In the genomic region with DNA sequence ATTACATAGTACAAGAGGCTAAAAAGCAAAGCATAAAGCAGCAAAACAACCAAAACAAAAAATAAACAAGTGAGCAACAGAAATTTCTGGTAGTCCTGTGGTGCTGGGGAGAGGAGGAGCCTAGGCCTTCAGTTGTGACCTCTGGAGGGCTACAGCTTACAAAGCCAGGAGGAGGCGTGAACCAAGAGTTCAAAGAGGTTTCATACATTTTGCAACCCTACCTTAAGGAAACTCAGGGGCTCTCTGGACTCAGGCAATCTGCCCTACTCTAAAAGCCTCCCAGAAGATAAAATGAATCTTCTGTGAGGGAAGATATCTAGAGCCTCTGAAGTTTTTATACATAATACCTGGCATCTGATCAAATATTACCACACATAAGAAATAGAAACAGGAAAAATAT, we compare ENCODE assay signal across 30 cellular contexts.
DNase-seq lines count a peak whose midpoint lies in the region; ATAC-seq and TF ChIP-seq lines count a peak whose summit lies in the region.
"Had no signal": no experiment of that assay in that cellular context is flagged by ENCODE, and none has a peak within 500 bp of the region (broad histone marks: within the 10 kb centered on the region; RNA-seq: fewer than 3 reads in every experiment).

No MANE protein-coding gene starts in this region.

- H3K79me2 ChIP-seq in GM23338 (replicated peaks; ENCODE audit: insufficient read depth): peaks cover 3% of the 10 kb centered on the region; the same call in 1 of the 2 replicates

- no peaks in the 10 kb centered on the region for H4K20me1 ChIP-seq in GM23338 (replicated peaks; ENCODE audit: insufficient read depth)

- H3K4me3 ChIP-seq in GM23338: no peak overlapping the region
- no peak overlapping the region for H3K4me3 ChIP-seq in dorsolateral prefrontal cortex
- H3K4me3 ChIP-seq: cardiac muscle cell, coronary artery, psoas muscle, SJSA1, tibial artery, vagina had no signal

- H3K27ac Mint-ChIP-seq in GM23338: no peak overlapping the region
- H3K27ac Mint-ChIP-seq in effector memory CD8-positive, alpha-beta T cell: peak overlapping the region; percentile 42 to 52
- H3K27ac Mint-ChIP-seq: activated CD4-positive, alpha-beta T cell treated with anti-CD3 and anti-CD28 coated beads, Interleukin-2, amount 10 ng/mL, durations not matched to agents 7 days and 5 days; activated naive CD8-positive, alpha-beta T cell treated with anti-CD3 and anti-CD28 coated beads, Interleukin-2, amount 10 ng/mL, durations not matched to agents 7 days and 5 days; CD8-positive, alpha-beta T cell had no signal

- H3K27me3 Mint-ChIP-seq in GM23338 (ENCODE audit: insufficient read depth, low read depth, poor library complexity): no peaks in the 10 kb centered on the region
- no peaks in the 10 kb centered on the region for H3K27me3 Mint-ChIP-seq in effector memory CD8-positive, alpha-beta T cell
- H3K27me3 Mint-ChIP-seq: activated CD4-positive, alpha-beta T cell treated with anti-CD3 and anti-CD28 coated beads, Interleukin-2, amount 10 ng/mL, durations not matched to agents 7 days and 5 days; activated naive CD8-positive, alpha-beta T cell treated with anti-CD3 and anti-CD28 coated beads, Interleukin-2, amount 10 ng/mL, durations not matched to agents 7 days and 5 days had no signal

- no peak overlapping the region for H3K4me2 ChIP-seq in GM23338

- TF ChIP-seq CTCF in GM23338 (conservative IDR thresholded peaks at IDR 0.05; ENCODE audit: low read depth in 2 of 2): no peak
- no peak for TF ChIP-seq CTCF in omental fat pad (IDR thresholded peaks at IDR 0.05)
- TF ChIP-seq CTCF in dorsolateral prefrontal cortex (IDR thresholded peaks at IDR 0.05 in 54 of 56, conservative IDR thresholded peaks at IDR 0.05 in 2 of 56; ENCODE audit: low read depth in 1 of 56, partially characterized antibody in 56 of 56): no peak

- ATAC-seq in GM23338 (peak; percentile 75), omental fat pad (ENCODE audit: low FRiP score) (peak; percentile 37)
- no peak for ATAC-seq in effector memory CD8-positive, alpha-beta T cell (replicated peaks)
- ATAC-seq: CD8-positive, alpha-beta T cell; psoas muscle had no signal

- H3K9me3 Mint-ChIP-seq in GM23338: no peaks in the 10 kb centered on the region
- no peaks in the 10 kb centered on the region for H3K9me3 Mint-ChIP-seq in effector memory CD8-positive, alpha-beta T cell
- H3K9me3 Mint-ChIP-seq: activated CD4-positive, alpha-beta T cell treated with anti-CD3 and anti-CD28 coated beads, Interleukin-2, amount 10 ng/mL, durations not matched to agents 7 days and 5 days; activated naive CD8-positive, alpha-beta T cell treated with anti-CD3 and anti-CD28 coated beads, Interleukin-2, amount 10 ng/mL, durations not matched to agents 7 days and 5 days; CD8-positive, alpha-beta T cell had no signal

- intact Hi-C loops in dorsolateral prefrontal cortex (cut with DNase I): no loop called here

- H3K4me3 Mint-ChIP-seq in GM23338: no peak overlapping the region
- no peak overlapping the region for H3K4me3 Mint-ChIP-seq in effector memory CD8-positive, alpha-beta T cell
- H3K4me3 Mint-ChIP-seq: activated CD4-positive, alpha-beta T cell treated with anti-CD3 and anti-CD28 coated beads, Interleukin-2, amount 10 ng/mL, durations not matched to agents 7 days and 5 days; activated naive CD8-positive, alpha-beta T cell treated with anti-CD3 and anti-CD28 coated beads, Interleukin-2, amount 10 ng/mL, durations not matched to agents 7 days and 5 days; CD8-positive, alpha-beta T cell had no signal

- no peaks in the 10 kb centered on the region for H3F3A ChIP-seq in GM23338 (replicated peaks; ENCODE audit: low read depth)

- no peaks in the 10 kb centered on the region for H3K9me2 ChIP-seq in GM23338 (ENCODE audit: insufficient read depth)

- no peaks in the 10 kb centered on the region for H3K27me3 ChIP-seq in GM23338 (ENCODE audit: insufficient read depth)
- H3K27me3 ChIP-seq in dorsolateral prefrontal cortex: no peaks in the 10 kb centered on the region
- H3K27me3 ChIP-seq: BE2C, cardiac muscle cell, SJSA1, tibial artery, vagina had no signal

- peaks cover 10% of the 10 kb centered on the region; the same call in 1 of the 2 replicates for H3K4me1 ChIP-seq in GM23338 (ENCODE audit: insufficient read depth)
- H3K4me1 ChIP-seq: BE2C, psoas muscle, SJSA1, tibial artery, vagina had no signal

- H3K27ac ChIP-seq in GM23338 (ENCODE audit: low read depth) (no peak overlapping the region), dorsolateral prefrontal cortex (peak overlapping the region in 6 of 59 donors; percentile 7 to 53 (median 32))
- H3K27ac ChIP-seq: cardiac muscle cell, coronary artery, psoas muscle, RWPE1, SJSA1, tibial artery, vagina, WERI-Rb-1 had no signal

- H3K4me1 Mint-ChIP-seq in GM23338: peaks cover 11% of the 10 kb centered on the region; the same call in 2 of the 3 replicates
- peaks cover 6 to 11% of the 10 kb centered on the region in 2 donors for H3K4me1 Mint-ChIP-seq in effector memory CD8-positive, alpha-beta T cell (ENCODE audit: low read depth in 2 of 2)
- H3K4me1 Mint-ChIP-seq: activated naive CD8-positive, alpha-beta T cell treated with anti-CD3 and anti-CD28 coated beads, Interleukin-2, amount 10 ng/mL, durations not matched to agents 7 days and 5 days had no signal

- no peaks in the 10 kb centered on the region for H3K36me3 ChIP-seq in GM23338 (ENCODE audit: insufficient read depth)
- H3K36me3 ChIP-seq: BE2C, cardiac muscle cell, SJSA1, tibial artery, vagina, WERI-Rb-1 had no signal

- H3K36me3 Mint-ChIP-seq in GM23338 (ENCODE audit: low read depth): no peaks in the 10 kb centered on the region
- peaks cover 5% of the 10 kb centered on the region for H3K36me3 Mint-ChIP-seq in effector memory CD8-positive, alpha-beta T cell (ENCODE audit: insufficient read depth)

- H2AFZ ChIP-seq in GM23338: no peak overlapping the region

- DNase-seq in GM19240 (ENCODE audit: insufficient read length, low spot score) (peak; percentile 11), GM23338 (ENCODE audit: low spot score) (peak; percentile 18), omental fat pad (ENCODE audit: low spot score) (no peak), amniotic stem cell (lab: John Stamatoyannopoulos, UW) (no peak), dorsolateral prefrontal cortex (no peak), NCI-H524 treated with DMSO at 0.1 percent for 48 hours (lab: John Stamatoyannopoulos, UW) (no peak)
- no peak for DNase-seq in effector memory CD8-positive, alpha-beta T cell
- DNase-seq: activated CD4-positive, alpha-beta T cell treated with anti-CD3 and anti-CD28 coated beads, Interleukin-2, amount 10 ng/mL, durations not matched to agents 7 days and 5 days; activated gamma-delta T cell; activated naive CD8-positive, alpha-beta T cell treated with anti-CD3 and anti-CD28 coated beads, Interleukin-2, amount 10 ng/mL, durations not matched to agents 7 days and 5 days; activated T-cell treated with anti-CD3 and anti-CD28 coated beads, Interleukin-2, amount 50 U/mL, for 1 hour; BE2C; CD8-positive, alpha-beta T cell; effector memory CD4-positive, alpha-beta T cell; erythroblast; HCEC 1CT; NCI-H1092; NCI-H1694; NCI-H446; nucleus accumbens; psoas muscle; stimulated activated CD4-positive, alpha-beta T cell treated with anti-CD3 and anti-CD28 coated beads, Interleukin-4, amount 100 ng/mL, for 1 hour; T1000; tibial artery; WERI-Rb-1 had no signal

TF ChIP-seq in GM23338, 12 proteins besides CTCF, POLR2A, EP300 and RAD21 (continues in another document):
- TF ChIP-seq POLR2AphosphoS5 (IDR thresholded peaks at IDR 0.05; ENCODE audit: low read depth) (no peak), JUNB (IDR thresholded peaks at IDR 0.05; ENCODE audit: unreplicated experiment) (no peak), CREB1 (CRISPR knock-in tag; IDR thresholded peaks at IDR 0.05; ENCODE audit: low read depth) (no peak)

Comparison
In these comparisons a context has a peak if more than half of its experiments do, and no peak if none do; other contexts are left out.
1. DNase-seq: peak in GM19240 (single experiment) and GM23338 (single experiment); none in effector memory CD8-positive, alpha-beta T cell (0 of 3), omental fat pad (single experiment), amniotic stem cell (single experiment), dorsolateral prefrontal cortex (0 of 10) and NCI-H524 treated with DMSO at 0.1 percent for 48 hours (single experiment).